Comparison of ENCODE assay signal across 19 cellular contexts in the genomic region with DNA sequence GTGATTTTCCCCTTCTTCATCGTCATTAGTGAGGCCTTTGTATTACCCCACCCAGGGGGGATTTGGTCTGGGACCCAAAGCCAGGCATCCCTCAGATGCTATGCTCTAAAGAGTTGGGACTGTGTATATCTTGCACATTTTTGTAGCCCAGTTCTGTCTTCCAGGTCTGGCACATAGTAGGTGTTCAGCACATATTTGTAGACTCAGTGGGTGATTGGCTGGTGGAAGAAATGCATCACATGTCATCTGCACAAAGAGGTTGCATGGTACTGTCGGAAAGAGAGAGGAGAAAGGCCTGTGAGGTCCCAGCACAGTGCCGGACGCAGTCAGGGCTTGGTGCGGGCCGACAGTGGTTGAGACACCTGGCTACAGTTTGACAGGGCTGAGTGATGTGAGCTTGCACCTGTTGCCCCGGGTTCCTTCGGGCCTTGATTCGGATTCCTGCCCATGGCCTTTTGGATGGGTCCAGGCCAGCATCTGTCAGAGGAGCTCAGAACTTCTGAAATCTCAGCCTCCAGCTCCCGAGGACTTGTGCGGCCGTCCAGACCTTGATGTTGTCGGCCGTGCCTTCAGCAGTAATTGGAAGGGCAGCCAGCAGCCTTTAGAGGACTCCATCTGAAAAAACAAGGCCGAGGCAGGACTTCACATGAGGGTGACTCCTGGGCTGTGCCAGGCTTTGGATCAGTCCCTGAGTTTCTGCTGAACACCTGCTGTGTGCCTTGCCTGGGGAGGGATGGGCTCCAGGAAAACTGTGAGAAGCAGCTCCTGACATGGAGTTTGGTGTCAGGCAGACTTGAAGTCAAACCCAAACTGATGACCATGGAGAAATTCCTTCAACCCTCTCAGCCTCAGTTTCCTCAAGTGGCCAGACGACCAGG. TPM values are rescaled to one million over a fixed set of nuclear protein-coding genes. Genes with fewer than 3 reads are reported as not detected.
DNase-seq lines count a peak whose midpoint lies in the region; ATAC-seq and TF ChIP-seq lines count a peak whose summit lies in the region.
"Had no signal": no experiment of that assay in that cellular context is flagged by ENCODE, and none has a peak within 500 bp of the region (broad histone marks: within the 10 kb centered on the region; RNA-seq: fewer than 3 reads in every experiment).

No MANE protein-coding gene starts in this region.

- 89% methylated on average over 16 of the region's 16 CpGs for WGBS in mesenchymal stem cell
- WGBS in trophoblast cell (ENCODE audit: extremely low coverage, insufficient coverage, insufficient read length) = no CpG with 5 or more reads among the region's 16 CpGs
- WGBS in mammary epithelial cell (ENCODE audit: low coverage, missing lambda C conversion rate) = 90% methylated on average over 13 of the region's 16 CpGs

- no peaks in the 10 kb centered on the region for H3K9me3 Mint-ChIP-seq in type B pancreatic cell
- H3K9me3 Mint-ChIP-seq: CD8-positive, alpha-beta T cell had no signal

- no peak overlapping the region for H4K12ac ChIP-seq in trophoblast cell (ENCODE audit: low read depth, low read length)

- H3K27ac Mint-ChIP-seq in type B pancreatic cell = no peak overlapping the region
- H3K27ac Mint-ChIP-seq: CD8-positive, alpha-beta T cell had no signal

- H4K91ac ChIP-seq in mesenchymal stem cell (ENCODE audit: low read length) (no peak overlapping the region), trophoblast cell (ENCODE audit: low read depth, low read length) (no peak overlapping the region)

- H4K20me1 ChIP-seq in mammary epithelial cell (ENCODE audit: insufficient read depth, low read length) = no peaks in the 10 kb centered on the region

- no peak overlapping the region for H3K4me3 Mint-ChIP-seq in type B pancreatic cell
- H3K4me3 Mint-ChIP-seq: CD14-positive monocyte; CD8-positive, alpha-beta T cell had no signal

- DNase-seq in SJCRH30 = peak; percentile 40 to 51
- no peak for DNase-seq in mesenchymal stem cell
- DNase-seq in trophoblast cell = peak; percentile 23 to 31
- peak; percentile 60 for DNase-seq in type B pancreatic cell (ENCODE audit: extremely low spot score, unreplicated experiment)
- no peak for DNase-seq in germinal center (ENCODE audit: low spot score)
- DNase-seq in mammary epithelial cell = no peak
- no peak for DNase-seq in HCEC 1CT
- DNase-seq: CD8-positive, alpha-beta T cell; COR-L47; DND-41; GDM1; GM23248; H7; KBM-7 had no signal

- no peaks in the 10 kb centered on the region for H3K79me2 ChIP-seq in trophoblast cell (ENCODE audit: control insufficient read depth, insufficient read depth, low read length, poor library complexity)
- no peaks in the 10 kb centered on the region for H3K79me2 ChIP-seq in mammary epithelial cell (ENCODE audit: insufficient read depth, low read length)

- H2BK5ac ChIP-seq in mesenchymal stem cell (ENCODE audit: low read depth, low read length, poor library complexity, severe bottlenecking) (no peak overlapping the region), trophoblast cell (ENCODE audit: low read depth, low read length, poor library complexity) (no peak overlapping the region)

- H3K27me3 ChIP-seq in SJCRH30 (no peaks in the 10 kb centered on the region), mesenchymal stem cell (ENCODE audit: control insufficient read depth in 1 of 2, insufficient read depth in 1 of 2, low read length in 2 of 2) (peaks cover 0 to 47% of the 10 kb centered on the region in 2 experiments), trophoblast cell (ENCODE audit: insufficient read depth, low read length) (no peaks in the 10 kb centered on the region), mammary epithelial cell (ENCODE audit: insufficient read depth, low read length) (no peaks in the 10 kb centered on the region)

- H3K27ac ChIP-seq in SJCRH30 (no peak overlapping the region), mesenchymal stem cell (ENCODE audit: low read length, poor library complexity, severe bottlenecking) (no peak overlapping the region), trophoblast cell (ENCODE audit: low read depth, low read length) (no peak overlapping the region), mammary epithelial cell (ENCODE audit: insufficient read depth, low read depth, low read length) (no peak overlapping the region)
- H3K27ac ChIP-seq: GM23248, HL-60 had no signal

- H2BK15ac ChIP-seq in mesenchymal stem cell (ENCODE audit: low read depth, poor library complexity, severe bottlenecking) = no peak overlapping the region

- H3K4me3 ChIP-seq in SJCRH30 (no peak overlapping the region), mesenchymal stem cell (ENCODE audit: insufficient read depth in 1 of 2, low read depth in 1 of 2, low read length in 2 of 2) (no peak overlapping the region), trophoblast cell (ENCODE audit: low read depth, low read length) (no peak overlapping the region), mammary epithelial cell (replicated peaks in 1 of 3; ENCODE audit: insufficient read depth in 1 of 3, low read depth in 2 of 3, low read length in 3 of 3) (no peak overlapping the region)
- H3K4me3 ChIP-seq: A549, GM23248 had no signal

- H3K4me2 ChIP-seq in mesenchymal stem cell (ENCODE audit: low read length, poor library complexity, severe bottlenecking) = no peak overlapping the region
- no peak overlapping the region for H3K4me2 ChIP-seq in trophoblast cell (ENCODE audit: low read length)
- H3K4me2 ChIP-seq in mammary epithelial cell (ENCODE audit: insufficient read depth, low read depth, low read length) = no peak overlapping the region
- H3K4me2 ChIP-seq: A549 had no signal

- H2BK120ac ChIP-seq in mesenchymal stem cell (ENCODE audit: low read depth, low read length) (no peak overlapping the region), trophoblast cell (ENCODE audit: insufficient read depth, low read length, poor library complexity) (no peak overlapping the region)

- peak overlapping the region in 1 of 2 experiments; percentile 21 for H3K14ac ChIP-seq in mesenchymal stem cell (ENCODE audit: low read length in 2 of 2)
- no peak overlapping the region for H3K14ac ChIP-seq in trophoblast cell (ENCODE audit: low read length)

- H4K8ac ChIP-seq in mesenchymal stem cell (ENCODE audit: low read length) (no peak overlapping the region), trophoblast cell (ENCODE audit: low read depth, low read length) (no peak overlapping the region)

- H3K79me1 ChIP-seq in mesenchymal stem cell (replicated peaks; ENCODE audit: low read length, poor library complexity, severe bottlenecking) (no peaks in the 10 kb centered on the region), trophoblast cell (ENCODE audit: low read length) (peaks cover 11% of the 10 kb centered on the region)

- dilution Hi-C loops in mammary epithelial cell (cut with HindIII; ENCODE audit: low sequenced_read_pairs) = no loop called here

- in situ Hi-C loops in mammary epithelial cell (cut with MboI; ENCODE audit: low sequenced_read_pairs in 2 of 2) = no loop called here

- no peaks in the 10 kb centered on the region for H3K4me1 Mint-ChIP-seq in type B pancreatic cell (ENCODE audit: unreplicated experiment)

- peak overlapping the region; percentile 33 for H2AK5ac ChIP-seq in mesenchymal stem cell (ENCODE audit: low read length, severe bottlenecking)
- H2AK5ac ChIP-seq in trophoblast cell (ENCODE audit: low read length) = no peak overlapping the region

- ATAC-seq in GM18867 (IDR thresholded peaks at IDR 0.05; ENCODE audit: unreplicated experiment) = no peak
- ATAC-seq: CD8-positive, alpha-beta T cell had no signal

- CTCF ChIA-PET in mammary epithelial cell (lab: Charles Lee; ENCODE audit: low non-redundant PET) = no interaction called here

- H3K4ac ChIP-seq in mesenchymal stem cell (ENCODE audit: low read depth in 1 of 2, low read length in 2 of 2) = no peak overlapping the region
- no peak overlapping the region for H3K4ac ChIP-seq in trophoblast cell (ENCODE audit: low read depth, low read length)

- no peaks in the 10 kb centered on the region for H3K36me3 ChIP-seq in SJCRH30
- H3K36me3 ChIP-seq in mesenchymal stem cell (ENCODE audit: control insufficient read depth in 1 of 2, insufficient read depth in 2 of 2, low read depth in 1 of 2, low read length in 2 of 2) = no peaks in the 10 kb centered on the region
- H3K36me3 ChIP-seq in trophoblast cell (ENCODE audit: control insufficient read depth in 1 of 2, insufficient read depth in 2 of 2, low read length in 2 of 2) = no peaks in the 10 kb centered on the region
- no peaks in the 10 kb centered on the region for H3K36me3 ChIP-seq in mammary epithelial cell (ENCODE audit: insufficient read depth, low read length)

- H3K36me3 Mint-ChIP-seq in type B pancreatic cell = no peaks in the 10 kb centered on the region
- H3K36me3 Mint-ChIP-seq: CD14-positive monocyte; CD8-positive, alpha-beta T cell had no signal

- H3K9ac ChIP-seq in mesenchymal stem cell (ENCODE audit: low read length) (no peak overlapping the region), trophoblast cell (ENCODE audit: low read length) (no peak overlapping the region), mammary epithelial cell (ENCODE audit: insufficient read depth, low read length) (no peak overlapping the region)
- H3K9ac ChIP-seq: GM23248 had no signal

- H3K27me3 Mint-ChIP-seq in type B pancreatic cell = peaks cover 6% of the 10 kb centered on the region

- intact Hi-C loops in mammary epithelial cell (cut with micrococcal nuclease) = no loop called here

- H2AFZ ChIP-seq in mesenchymal stem cell (ENCODE audit: low read depth, low read length) (no peak overlapping the region), trophoblast cell (ENCODE audit: insufficient read depth, low read length, poor library complexity) (no peak overlapping the region), mammary epithelial cell (ENCODE audit: low read depth, low read length) (no peak overlapping the region)
- H2AFZ ChIP-seq: GM23248 had no signal

- peak overlapping the region in 1 of 2 experiments; percentile 13 for H2BK12ac ChIP-seq in mesenchymal stem cell (ENCODE audit: low read length in 2 of 2)
- no peak overlapping the region for H2BK12ac ChIP-seq in trophoblast cell (ENCODE audit: low read length)

- H3K4me1 ChIP-seq in SJCRH30 (peaks cover 29% of the 10 kb centered on the region), mesenchymal stem cell (ENCODE audit: control insufficient read depth, insufficient read depth, low read depth, low read length) (peaks cover 20% of the 10 kb centered on the region), trophoblast cell (ENCODE audit: control insufficient read depth in 1 of 2, insufficient read depth in 2 of 2, low read length in 2 of 2) (peaks cover 14 to 28% of the 10 kb centered on the region in 2 experiments), mammary epithelial cell (ENCODE audit: insufficient read depth, low read length) (peaks cover 19% of the 10 kb centered on the region)

- no peak overlapping the region for H3K18ac ChIP-seq in mesenchymal stem cell (ENCODE audit: low read depth in 1 of 2, low read length in 2 of 2)
- no peak overlapping the region for H3K18ac ChIP-seq in trophoblast cell (ENCODE audit: low read length)

- H3K23ac ChIP-seq in mesenchymal stem cell (ENCODE audit: low read length in 2 of 2) (no peak overlapping the region), trophoblast cell (ENCODE audit: low read length) (no peak overlapping the region)

- no TSS peak for BruUV-seq in mammary epithelial cell (replicated peaks; lab: Mats Ljungman, UMichigan)

- TF ChIP-seq CTCF in type B pancreatic cell (conservative IDR thresholded peaks at IDR 0.05) = no peak
- TF ChIP-seq CTCF in mammary epithelial cell (conservative IDR thresholded peaks at IDR 0.05 in 1 of 2, IDR thresholded peaks at IDR 0.05 in 1 of 2; ENCODE audit: extremely low read depth in 1 of 2, insufficient read depth in 1 of 2, low read depth in 1 of 2, low read length in 2 of 2) = no peak

- H3K9me3 ChIP-seq in SJCRH30 (replicated peaks) (no peaks in the 10 kb centered on the region), mesenchymal stem cell (ENCODE audit: control insufficient read depth, low read length) (no peaks in the 10 kb centered on the region), trophoblast cell (ENCODE audit: insufficient read depth, low read depth, low read length) (peaks cover 6% of the 10 kb centered on the region), mammary epithelial cell (replicated peaks; ENCODE audit: insufficient read depth, low read length) (no peaks in the 10 kb centered on the region)
- H3K9me3 ChIP-seq: A549 had no signal

RNA-seq across cellular contexts. Expression of a gene that starts 40.9 kb away (rescaled TPM):
- total RNA-seq in SJCRH30 (2014; rRNA removed; shearing (Covaris generic)) = 0.06 and 0.20 TPM in 2 replicates
- 0.03 TPM for polyA plus RNA-seq in mesenchymal stem cell (2013, experiment 1 of 2)
- 0.10 TPM for polyA plus RNA-seq in mesenchymal stem cell (2013, experiment 2 of 2)
- polyA plus RNA-seq in trophoblast cell (2013) = 0.44 and 0.59 TPM in 2 replicates
- total RNA-seq in type B pancreatic cell (ENCODE audit: low replicate concordance) (21.2 and 35.5 TPM in 2 replicates), mammary epithelial cell (under 1 TPM; 0.17 to 0.40 TPM)
- polyA plus RNA-seq in mammary epithelial cell = 0.32 TPM
- polyA minus RNA-seq in mammary epithelial cell = not detected
- total RNA-seq: CD8-positive, alpha-beta T cell had no signal
- polyA plus RNA-seq: AG04450, CD14-positive monocyte had no signal

RNA-seq across cellular contexts. Expression of a gene that starts 44.8 kb away (rescaled TPM):
- total RNA-seq in SJCRH30 (2014; rRNA removed; shearing (Covaris generic)) = 4.3 and 4.6 TPM in 2 replicates
- 0.04 TPM for polyA plus RNA-seq in mesenchymal stem cell (2013, experiment 1 of 2)
- polyA plus RNA-seq in mesenchymal stem cell (2013, experiment 2 of 2) = 0.03 TPM
- 0.62 and 0.63 TPM in 2 replicates for polyA plus RNA-seq in trophoblast cell (2013)
- total RNA-seq in type B pancreatic cell (ENCODE audit: low replicate concordance) (3.5 and 5.6 TPM in 2 replicates), mammary epithelial cell (1 to 10 TPM; 1.3 to 2.2 TPM)
- 0.97 TPM for polyA plus RNA-seq in mammary epithelial cell
- 4.7 TPM for polyA minus RNA-seq in mammary epithelial cell
- total RNA-seq: CD8-positive, alpha-beta T cell had no signal
- polyA plus RNA-seq: AG04450 had no signal

Comparison
In these comparisons a context has a peak if more than half of its experiments do, and no peak if none do; other contexts are left out.
1. DNase-seq: peak in SJCRH30 (2 of 2), trophoblast cell (2 of 2) and type B pancreatic cell (single experiment); none in mesenchymal stem cell (single experiment), germinal center (single experiment), mammary epithelial cell (single experiment) and HCEC 1CT (single experiment).
2. RNA of a gene that starts 40.9 kb away (total RNA-seq): 21.2 to 35.5 TPM in type B pancreatic cell; 0.17 to 0.40 TPM in mammary epithelial cell and 0.06 to 0.20 TPM in SJCRH30; every median in the first group is over 10 times any median in the second.